35 cellular contexts compared by ENCODE assay signal in the genomic region with DNA sequence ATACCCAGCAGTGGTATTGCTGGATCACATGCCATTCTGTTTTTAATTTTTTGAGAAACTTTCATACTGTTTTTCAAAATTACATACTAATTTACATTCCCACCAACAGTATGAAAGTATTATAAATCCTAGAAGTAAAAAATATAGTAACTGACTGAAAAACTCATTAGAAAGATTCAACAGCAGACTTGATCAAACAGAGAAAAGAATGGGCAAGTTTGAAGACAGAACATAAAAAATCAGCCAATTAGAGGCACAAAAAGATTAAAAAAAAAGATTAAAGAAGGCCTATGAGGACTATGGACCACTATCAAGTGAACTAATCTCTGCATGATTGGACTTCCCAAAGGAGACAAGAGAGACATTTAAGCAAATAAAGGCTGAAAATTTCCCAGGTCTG.
"Had no signal": no experiment of that assay in that cellular context is flagged by ENCODE, and none has a peak within 500 bp of the region (broad histone marks: within the 10 kb centered on the region; RNA-seq: fewer than 3 reads in every experiment).

No MANE protein-coding gene starts in this region.

- H3K36me3 ChIP-seq: MG63 had no signal

- H3K9ac ChIP-seq: KMS-11 had no signal

- H3K27me3 ChIP-seq: MG63 had no signal

- H3K4me3 ChIP-seq: MG63 had no signal

- DNase-seq: Karpas-422, Kasumi-1, MG63, MM.1S, MV-4-11, NCI-H1048, NCI-H1092, NCI-H1092 treated with DMSO at 0.1 percent for 48 hours, NCI-H1105, NCI-H1105 treated with DMSO at 0.1 percent for 48 hours, NCI-H1417, NCI-H1417 treated with DMSO at 0.1 percent for 48 hours, NCI-H1436, NCI-H1436 treated with DMSO at 0.1 percent for 48 hours, NCI-H146, NCI-H1694, NCI-H1694 treated with DMSO at 0.1 percent for 48 hours, NCI-H187, NCI-H187 treated with DMSO at 0.1 percent for 48 hours, NCI-H1930, NCI-H2029, NCI-H2029 treated with DMSO at 0.1 percent for 48 hours, NCI-H2081, NCI-H2081 treated with DMSO at 0.1 percent for 48 hours, NCI-H2107, NCI-H2171, NCI-H2171 treated with DMSO at 0.1 percent for 48 hours, NCI-H2227 treated with DMSO at 0.1 percent for 48 hours, NCI-H226, NCI-H345, NCI-H446, NCI-H446 treated with DMSO at 0.1 percent for 48 hours, NCI-H510A, NCI-H510A treated with DMSO at 0.1 percent for 48 hours had no signal

- H3K27ac ChIP-seq: KMS-11 had no signal

- H3K4me2 ChIP-seq: KMS-11 had no signal
